Comparison of ENCODE assay signal across 8 cellular contexts in genomic region chr21:35051287-35051818, GRCh38. TPM values are rescaled to one million over a fixed set of nuclear protein-coding genes. Genes with fewer than 3 reads are reported as not detected.
DNase-seq lines count a peak whose midpoint lies in the region; ATAC-seq, FAIRE-seq and TF ChIP-seq lines count a peak whose summit lies in the region.

No MANE protein-coding gene starts in this region.

- intact Hi-C loops in dendritic cell treated with granulocyte-macrophage colony-stimulating factor and Interleukin-4, amounts not matched to agents 40 ng/mL and 50 ng/mL, for 4 days (cut with micrococcal nuclease) = loop anchor here (1.0 to 10.0 kb wide), 5 partner anchors 51 to 886 kb away; no protein-coding TSS in a partner anchor

- H3K4me1 Mint-ChIP-seq in dendritic cell treated with granulocyte-macrophage colony-stimulating factor and Interleukin-4, amounts not matched to agents 40 ng/mL and 50 ng/mL, for 4 days (ENCODE audit: low read depth) = peaks cover 56% of the 10 kb centered on the region

- H3K27ac Mint-ChIP-seq in dendritic cell treated with granulocyte-macrophage colony-stimulating factor and Interleukin-4, amounts not matched to agents 40 ng/mL and 50 ng/mL, for 4 days = peak overlapping the region; percentile 95

- no peak for TF ChIP-seq POLR2A in GM12892 (IDR thresholded peaks at IDR 0.05; ENCODE audit: low read depth, low read length)

- no peak overlapping the region for H3K4me3 Mint-ChIP-seq in dendritic cell treated with granulocyte-macrophage colony-stimulating factor and Interleukin-4, amounts not matched to agents 40 ng/mL and 50 ng/mL, for 4 days

- FAIRE-seq in GM12892 (lab: Jason Lieb, UNC) = peak; percentile 46

- DNase-seq in GM12892 (ENCODE audit: insufficient read length) (peak; percentile 41), MV-4-11 (lab: John Stamatoyannopoulos, UW) (peak; percentile 100), lung microvascular endothelial cell (ENCODE audit: low read depth in 2 of 2) (peak; percentile 72 to 91)
- peak; percentile 76 for DNase-seq in activated CD4-positive, alpha-beta T cell treated with anti-CD3 and anti-CD28 coated beads for 1 hour
- peak; percentile 68 to 75 for DNase-seq in stimulated activated CD8-positive, alpha-beta memory T cell treated with anti-CD3 and anti-CD28 coated beads, Interleukin-15, amount 100 ng/mL, for 4 hours (ENCODE audit: low read depth in 2 of 2)

- peaks cover 22% of the 10 kb centered on the region for H3K36me3 Mint-ChIP-seq in dendritic cell treated with granulocyte-macrophage colony-stimulating factor and Interleukin-4, amounts not matched to agents 40 ng/mL and 50 ng/mL, for 4 days (ENCODE audit: low read depth)

- H3K9me3 Mint-ChIP-seq in dendritic cell treated with granulocyte-macrophage colony-stimulating factor and Interleukin-4, amounts not matched to agents 40 ng/mL and 50 ng/mL, for 4 days = no peaks in the 10 kb centered on the region

- H3K27me3 Mint-ChIP-seq in dendritic cell treated with granulocyte-macrophage colony-stimulating factor and Interleukin-4, amounts not matched to agents 40 ng/mL and 50 ng/mL, for 4 days = no peaks in the 10 kb centered on the region

- ATAC-seq in HG03025 (IDR thresholded peaks at IDR 0.05; ENCODE audit: low FRiP score, unreplicated experiment) (no peak), GM19455 (IDR thresholded peaks at IDR 0.05; ENCODE audit: unreplicated experiment) (no peak)

RNA-seq across cellular contexts. Expression of gene RUNX1, which starts 2.3 kb away (rescaled TPM):
- 9.1 TPM for polyA plus RNA-seq in GM12892 (2012; ENCODE audit: missing spikeins)
- total RNA-seq in lung microvascular endothelial cell = 0.20 and 1.1 TPM in 2 replicates

Comparison
In these comparisons a context has a peak if more than half of its experiments do, and no peak if none do; other contexts are left out.
1. DNase-seq: peak in every context shown above with its lines; median percentile 100 in MV-4-11; 82 in lung microvascular endothelial cell; 76 in activated CD4-positive, alpha-beta T cell treated with anti-CD3 and anti-CD28 coated beads for 1 hour; 72 in stimulated activated CD8-positive, alpha-beta memory T cell treated with anti-CD3 and anti-CD28 coated beads, Interleukin-15, amount 100 ng/mL, for 4 hours; 41 in GM12892.